ENCODE assay signal across 13 cellular contexts in genomic region chr2:216584112-216584511, GRCh38.
"Had no signal": no experiment of that assay in that cellular context is flagged by ENCODE, and none has a peak within 500 bp of the region (broad histone marks: within the 10 kb centered on the region; RNA-seq: fewer than 3 reads in every experiment).

No MANE protein-coding gene starts in this region.

- H3K27me3 ChIP-seq: gastrocnemius medialis, tibial artery had no signal

- H3K4me1 Mint-ChIP-seq: activated naive CD4-positive, alpha-beta T cell treated with anti-CD3 and anti-CD28 coated beads, Interleukin-2, amount 50 U/mL, for 24 hours; stimulated activated naive B cell treated with anti-CD40 and anti-IgM and Interleukin-4, amounts not matched to agents 10 μg/mL and 1 μg/mL and 100 μg/mL, for 72 hours had no signal

- H3K9me3 ChIP-seq: gastrocnemius medialis, tibial artery had no signal

- H3K36me3 ChIP-seq: gastrocnemius medialis, tibial artery had no signal

- H3K4me3 ChIP-seq: gastrocnemius medialis, lung, tibial artery had no signal

- H3K27ac ChIP-seq: gastrocnemius medialis, tibial artery, VCaP had no signal

- ATAC-seq: gastrocnemius medialis; left colon; stimulated activated naive B cell treated with anti-CD40 and anti-IgM and Interleukin-4, amounts not matched to agents 10 μg/mL and 1 μg/mL and 100 μg/mL, for 72 hours had no signal

- H3K36me3 Mint-ChIP-seq: activated naive CD4-positive, alpha-beta T cell treated with anti-CD3 and anti-CD28 coated beads, Interleukin-2, amount 50 U/mL, for 24 hours; stimulated activated naive B cell treated with anti-CD40 and anti-IgM and Interleukin-4, amounts not matched to agents 10 μg/mL and 1 μg/mL and 100 μg/mL, for 72 hours had no signal

- H3K27ac Mint-ChIP-seq: activated naive CD4-positive, alpha-beta T cell treated with anti-CD3 and anti-CD28 coated beads, Interleukin-2, amount 50 U/mL, for 24 hours; stimulated activated naive B cell treated with anti-CD40 and anti-IgM and Interleukin-4, amounts not matched to agents 10 μg/mL and 1 μg/mL and 100 μg/mL, for 72 hours had no signal

- DNase-seq: activated CD4-positive, alpha-beta T cell treated with anti-CD3 and anti-CD28 coated beads for 1 hour; activated CD8-positive, alpha-beta memory T cell treated with anti-CD3 and anti-CD28 coated beads for 24 hours; activated gamma-delta T cell; central memory CD4-positive, alpha-beta T cell; gastrocnemius medialis; left colon; stimulated activated naive B cell treated with anti-CD40 and anti-IgM and Interleukin-4, amounts not matched to agents 10 μg/mL and 1 μg/mL and 100 μg/mL, for 72 hours; SW 1271; T-helper 2 cell; tibial artery had no signal

- H3K9me3 Mint-ChIP-seq: activated naive CD4-positive, alpha-beta T cell treated with anti-CD3 and anti-CD28 coated beads, Interleukin-2, amount 50 U/mL, for 24 hours had no signal

- H3K4me3 Mint-ChIP-seq: activated naive CD4-positive, alpha-beta T cell treated with anti-CD3 and anti-CD28 coated beads, Interleukin-2, amount 50 U/mL, for 24 hours; stimulated activated naive B cell treated with anti-CD40 and anti-IgM and Interleukin-4, amounts not matched to agents 10 μg/mL and 1 μg/mL and 100 μg/mL, for 72 hours had no signal

- H3K4me1 ChIP-seq: tibial artery had no signal
